Comparison of ENCODE assay signal across 8 cellular contexts in the genomic region with DNA sequence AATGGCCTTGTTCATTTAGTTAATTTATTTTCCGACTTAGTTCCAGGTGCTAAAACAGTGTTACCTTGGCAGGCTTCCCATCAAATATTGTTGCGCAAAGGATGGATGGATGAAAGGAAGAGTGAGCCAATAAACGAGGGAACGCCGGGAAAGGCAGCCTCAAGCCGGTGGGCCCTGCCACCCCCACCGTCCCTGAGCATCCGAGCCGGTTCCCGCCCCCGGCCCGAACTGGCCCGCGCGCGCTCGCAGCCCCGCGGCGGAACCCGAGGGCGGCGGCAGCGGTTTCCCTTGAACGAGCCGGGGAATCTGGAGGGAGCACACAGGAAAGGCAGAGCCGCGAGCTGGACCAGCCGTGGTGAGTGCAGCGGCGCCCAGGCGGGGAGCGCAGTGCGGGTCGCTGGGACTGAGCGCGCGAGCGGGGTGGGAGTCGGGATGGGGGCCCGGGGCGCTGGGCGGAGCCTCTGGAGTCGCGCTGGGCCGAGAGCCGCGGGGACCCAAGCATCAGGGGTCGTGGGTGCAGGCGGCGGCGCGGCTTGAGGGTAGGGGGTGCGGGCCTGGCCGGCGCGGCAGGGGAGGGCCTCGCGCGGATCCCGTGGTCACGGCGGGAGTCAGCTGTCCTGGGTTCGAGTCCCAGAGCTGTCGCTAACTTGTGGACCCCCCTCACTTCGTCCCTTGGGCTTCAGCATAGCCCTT. TPM values are rescaled to one million over a fixed set of nuclear protein-coding genes. Genes with fewer than 3 reads are reported as not detected.
DNase-seq lines count a peak whose midpoint lies in the region; ATAC-seq and TF ChIP-seq lines count a peak whose summit lies in the region.

A gene with protein sequence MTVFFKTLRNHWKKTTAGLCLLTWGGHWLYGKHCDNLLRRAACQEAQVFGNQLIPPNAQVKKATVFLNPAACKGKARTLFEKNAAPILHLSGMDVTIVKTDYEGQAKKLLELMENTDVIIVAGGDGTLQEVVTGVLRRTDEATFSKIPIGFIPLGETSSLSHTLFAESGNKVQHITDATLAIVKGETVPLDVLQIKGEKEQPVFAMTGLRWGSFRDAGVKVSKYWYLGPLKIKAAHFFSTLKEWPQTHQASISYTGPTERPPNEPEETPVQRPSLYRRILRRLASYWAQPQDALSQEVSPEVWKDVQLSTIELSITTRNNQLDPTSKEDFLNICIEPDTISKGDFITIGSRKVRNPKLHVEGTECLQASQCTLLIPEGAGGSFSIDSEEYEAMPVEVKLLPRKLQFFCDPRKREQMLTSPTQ (plus strand): TSS at position 331 of the 693 bp plus-strand sequence. CDS start 4,057 bp downstream, outside the sequence.

- peak; percentile 89 for ATAC-seq in gastroesophageal sphincter

- peaks cover 15% of the 10 kb centered on the region for H3K79me2 ChIP-seq in Loucy (ENCODE audit: insufficient read depth, low read length)

- peak within 1 kb of the TSS; percentile 100 for H2AFZ ChIP-seq in Loucy (ENCODE audit: low read length)

- H3K36me3 ChIP-seq in H7 (replicated peaks; ENCODE audit: control insufficient read depth, insufficient read depth, low read length): peaks cover 3% of the 10 kb centered on the region
- peaks cover 2% of the 10 kb centered on the region; the same call in 1 of the 2 replicates for H3K36me3 ChIP-seq in Loucy (ENCODE audit: insufficient read depth, low read length)
- H3K36me3 ChIP-seq in gastroesophageal sphincter: peaks cover 0 to 9% of the 10 kb centered on the region in 2 donors

- TF ChIP-seq CTCF in Loucy (conservative IDR thresholded peaks at IDR 0.05; ENCODE audit: low read length) (no peak), gastroesophageal sphincter (IDR thresholded peaks at IDR 0.05) (peak in 1 of 4 experiments; percentile 35)

- H3K9me3 ChIP-seq in Loucy (ENCODE audit: insufficient read depth, low read depth, low read length) (no peaks in the 10 kb centered on the region), gastroesophageal sphincter (no peaks in the 10 kb centered on the region)

- H3K4me3 ChIP-seq in H7 (ENCODE audit: insufficient read depth, low read depth, low read length): peak within 1 kb of the TSS; percentile 79
- H3K4me3 ChIP-seq in Loucy (ENCODE audit: low read length, poor library complexity, severe bottlenecking): peak within 1 kb of the TSS; percentile 92
- H3K4me3 ChIP-seq in gastroesophageal sphincter: peak within 1 kb of the TSS; percentile 75 to 95

- H3K9ac ChIP-seq in Loucy (ENCODE audit: low read depth, low read length, poor library complexity, severe bottlenecking): peak within 1 kb of the TSS; percentile 82

- peak within 1 kb of the TSS; percentile 91 for H3K4me2 ChIP-seq in Loucy (ENCODE audit: low read depth, low read length, poor library complexity, severe bottlenecking)

- TF ChIP-seq EP300 in gastroesophageal sphincter (IDR thresholded peaks at IDR 0.05): no peak

- H3K4me1 ChIP-seq in Loucy (ENCODE audit: insufficient read depth, low read length, poor library complexity, severe bottlenecking) (peaks cover 23% of the 10 kb centered on the region), gastroesophageal sphincter (peaks cover 0 to 33% (median 13%) of the 10 kb centered on the region in 3 donors)

- H3K27me3 ChIP-seq in H7 (ENCODE audit: control insufficient read depth, insufficient read depth, low read length) (no peaks in the 10 kb centered on the region), Loucy (ENCODE audit: insufficient read depth, low read length, poor library complexity, severe bottlenecking) (no peaks in the 10 kb centered on the region), gastroesophageal sphincter (no peaks in the 10 kb centered on the region)

- DNase-seq in GDM1 (lab: John Stamatoyannopoulos, UW): peak; percentile 63
- DNase-seq in H7: peak; percentile 91
- peak; percentile 90 for DNase-seq in SK-N-DZ (ENCODE audit: low spot score)
- peak; percentile 80 for DNase-seq in activated naive CD4-positive, alpha-beta T cell treated with Interleukin-2 at 50 U/mL for 16 hours
- DNase-seq in nucleus accumbens (lab: John Stamatoyannopoulos, UW): peak in 54 of 56 donors; percentile 21 to 83 (median 59)
- peak; percentile 76 for DNase-seq in superior temporal gyrus (ENCODE audit: extremely low spot score)

- no peaks in the 10 kb centered on the region for H3F3A ChIP-seq in Loucy (ENCODE audit: low read depth)

- no peaks in the 10 kb centered on the region for H3K9me2 ChIP-seq in Loucy (replicated peaks; ENCODE audit: low read depth, low read length)

- H4K20me1 ChIP-seq in Loucy (ENCODE audit: insufficient read depth, low read length, poor library complexity, severe bottlenecking): no peaks in the 10 kb centered on the region

- peak; percentile 12 to 48 for TF ChIP-seq POLR2A in gastroesophageal sphincter (IDR thresholded peaks at IDR 0.05)

- peak within 1 kb of the TSS; percentile 21 to 89 (median 79) for H3K27ac ChIP-seq in gastroesophageal sphincter

- WGBS in gastroesophageal sphincter (ENCODE audit: low coverage in 1 of 2), 2 donors: 0% methylated on average over 1 to 22 of the region's 66 CpGs

RNA-seq across cellular contexts. Expression of the gene that starts here (rescaled TPM):
- 49.1 and 59.9 TPM in 2 replicates for total RNA-seq in H7 (2014; rRNA removed; shearing (Covaris generic))
- 44.6 and 49.8 TPM in 2 replicates for polyA plus RNA-seq in SK-N-DZ (2014; cell fraction: cytosol; rRNA removed)
- polyA plus RNA-seq in SK-N-DZ (2014; cell fraction: nucleus; rRNA removed): 48.2 and 61.3 TPM in 2 replicates
- total RNA-seq in gastroesophageal sphincter: 10 to 100 TPM; 21.0 to 30.8 (median 25.5) TPM

Comparison
In these comparisons a context has a peak if more than half of its experiments do, and no peak if none do; other contexts are left out.
1. Peak in every context shown above with its lines: DNase-seq, ATAC-seq, H3K4me3 ChIP-seq and H3K27ac ChIP-seq.